15 cellular contexts compared by ENCODE assay signal in the genomic region with DNA sequence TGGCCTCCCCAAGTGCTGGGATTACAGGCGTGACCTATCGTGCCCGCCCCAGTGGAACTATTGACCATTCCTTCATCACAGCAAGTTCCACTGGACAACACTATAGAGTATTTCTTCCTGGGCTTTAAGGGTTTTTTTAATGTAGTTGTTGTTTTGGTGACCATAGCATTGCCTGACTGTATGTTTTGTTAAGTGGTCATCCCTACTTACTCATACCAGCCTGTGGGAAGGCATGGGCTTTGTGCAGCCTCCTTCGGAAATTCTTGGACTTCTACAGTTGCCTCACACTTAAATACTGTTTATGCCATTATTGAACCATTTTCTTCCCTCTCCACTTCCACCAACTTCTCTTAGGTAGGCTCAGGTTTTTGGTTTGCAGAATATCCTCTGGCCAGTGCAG.
DNase-seq lines count a peak whose midpoint lies in the region.
"Had no signal": no experiment of that assay in that cellular context is flagged by ENCODE, and none has a peak within 500 bp of the region (broad histone marks: within the 10 kb centered on the region; RNA-seq: fewer than 3 reads in every experiment).

No MANE protein-coding gene starts in this region.

- DNase-seq in activated CD8-positive, alpha-beta memory T cell treated with anti-CD3 and anti-CD28 coated beads for 24 hours, result peak; percentile 4
- no peak for DNase-seq in activated CD8-positive, alpha-beta memory T cell treated with anti-CD3 and anti-CD28 coated beads, Interleukin-2, amount 50 U/mL, for 48 hours
- DNase-seq in amniotic epithelial cell (ENCODE audit: low read depth), result peak; percentile 82
- peak; percentile 55 for DNase-seq in glomerular visceral epithelial cell (ENCODE audit: extremely low spot score)
- peak; percentile 91 for DNase-seq in stromal cell of bone marrow (ENCODE audit: low read depth)
- no peak for DNase-seq in NCI-H146 treated with DMSO at 0.1 percent for 48 hours (lab: John Stamatoyannopoulos, UW; ENCODE audit: unreplicated experiment)
- DNase-seq in NCI-H446 (lab: John Stamatoyannopoulos, UW), result no peak
- DNase-seq in NCI-H526 (lab: John Stamatoyannopoulos, UW), result no peak
- DNase-seq: activated CD4-positive, alpha-beta T cell treated with anti-CD3 and anti-CD28 coated beads, Interleukin-2, amount 50 U/mL, for 48 hours; CD4-positive, alpha-beta T cell; DND-41; natural killer cell; NCI-H1436; NCI-H2171 treated with DMSO at 0.1 percent for 48 hours; stimulated activated CD4-positive, alpha-beta T cell treated with anti-CD3 and anti-CD28 coated beads, Interleukin-12 subunit alpha, Interleukin-12 subunit beta, amount 100 ng/mL, for 4 hours had no signal

Comparison
In these comparisons a context has a peak if more than half of its experiments do, and no peak if none do; other contexts are left out.
1. DNase-seq: peak in activated CD8-positive, alpha-beta memory T cell treated with anti-CD3 and anti-CD28 coated beads for 24 hours (single experiment), amniotic epithelial cell (single experiment), glomerular visceral epithelial cell (single experiment) and stromal cell of bone marrow (single experiment); none in activated CD8-positive, alpha-beta memory T cell treated with anti-CD3 and anti-CD28 coated beads, Interleukin-2, amount 50 U/mL, for 48 hours (single experiment), NCI-H146 treated with DMSO at 0.1 percent for 48 hours (single experiment), NCI-H446 (0 of 2) and NCI-H526 (0 of 2).